In the genomic region with DNA sequence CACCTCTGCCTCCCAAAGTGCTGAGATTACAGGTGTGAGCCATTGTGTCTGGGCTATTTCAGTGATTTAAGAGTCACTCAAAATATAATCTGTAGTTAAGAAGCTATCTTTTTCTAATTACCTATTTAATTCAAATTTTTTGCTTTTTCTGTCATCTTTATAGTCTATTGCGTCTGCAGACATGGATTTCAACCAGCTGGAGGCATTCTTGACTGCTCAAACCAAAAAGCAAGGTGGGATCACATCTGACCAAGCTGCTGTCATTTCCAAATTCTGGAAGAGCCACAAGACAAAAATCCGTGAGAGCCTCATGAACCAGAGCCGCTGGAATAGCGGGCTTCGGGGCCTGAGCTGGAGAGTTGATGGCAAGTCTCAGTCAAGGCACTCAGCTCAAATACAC, we compare ENCODE assay signal across 28 cellular contexts.
"Had no signal": no experiment of that assay in that cellular context is flagged by ENCODE, and none has a peak within 500 bp of the region (broad histone marks: within the 10 kb centered on the region; RNA-seq: fewer than 3 reads in every experiment).

No MANE protein-coding gene starts in this region.

- DNase-seq: cortex of kidney; dorsolateral prefrontal cortex; effector CD8-positive, alpha-beta T cell; heart left ventricle; hypothalamus; kidney; left cardiac atrium; left ventricle myocardium superior; mesenchymal stem cell; naive B cell; nephron progenitor cell; psoas muscle; retina; spleen; stimulated activated CD4-positive, alpha-beta T cell treated with anti-CD3 and anti-CD28 coated beads, Interleukin-15, amount 100 ng/mL, for 24 hours; stimulated activated CD4-positive, alpha-beta T cell treated with anti-CD3 and anti-CD28 coated beads, Interleukin-1b, Interleukin-23, amount 100 ng/mL, for 48 hours; stimulated activated CD4-positive, alpha-beta T cell treated with anti-CD3 and anti-CD28 coated beads, Interleukin-4, amount 100 ng/mL, for 24 hours; upper lobe of right lung had no signal

- H3K9me3 ChIP-seq: heart left ventricle, neutrophil, psoas muscle, spleen, tibial nerve, upper lobe of right lung, vagina had no signal

- H3K27me3 Mint-ChIP-seq: naive B cell; stimulated activated memory B cell treated with anti-CD40 and anti-IgM and Interleukin-4, amounts not matched to agents 10 μg/mL and 1 μg/mL and 100 μg/mL, for 72 hours; stimulated activated naive CD8-positive, alpha-beta T cell treated with anti-CD3 and anti-CD28 coated beads, Interleukin-15, Interleukin-2, amounts not matched to agents 100 ng/mL and 50 ng/mL, for 24 hours had no signal

- H3K27ac Mint-ChIP-seq: nephron progenitor cell; stimulated activated memory B cell treated with anti-CD40 and anti-IgM and Interleukin-4, amounts not matched to agents 10 μg/mL and 1 μg/mL and 100 μg/mL, for 72 hours; stimulated activated naive CD8-positive, alpha-beta T cell treated with anti-CD3 and anti-CD28 coated beads, Interleukin-15, Interleukin-2, amounts not matched to agents 100 ng/mL and 50 ng/mL, for 24 hours had no signal

- H3K4me1 Mint-ChIP-seq: nephron progenitor cell; stimulated activated memory B cell treated with anti-CD40 and anti-IgM and Interleukin-4, amounts not matched to agents 10 μg/mL and 1 μg/mL and 100 μg/mL, for 72 hours had no signal

- H3K9me3 Mint-ChIP-seq: nephron progenitor cell; stimulated activated memory B cell treated with anti-CD40 and anti-IgM and Interleukin-4, amounts not matched to agents 10 μg/mL and 1 μg/mL and 100 μg/mL, for 72 hours; stimulated activated naive CD8-positive, alpha-beta T cell treated with anti-CD3 and anti-CD28 coated beads, Interleukin-15, Interleukin-2, amounts not matched to agents 100 ng/mL and 50 ng/mL, for 24 hours had no signal

- ATAC-seq: esophagus mucosa; heart left ventricle; left cardiac atrium; left ventricle myocardium superior; psoas muscle; sciatic nerve; stimulated activated memory B cell treated with anti-CD40 and anti-IgM and Interleukin-4, amounts not matched to agents 10 μg/mL and 1 μg/mL and 100 μg/mL, for 72 hours; upper lobe of right lung had no signal

- H3K27me3 ChIP-seq: dorsolateral prefrontal cortex, heart left ventricle, neutrophil, spleen, tibial nerve, upper lobe of right lung, vagina had no signal

- H3K27ac ChIP-seq: dorsolateral prefrontal cortex, heart left ventricle, neutrophil, psoas muscle, spleen, tibial nerve, upper lobe of right lung, vagina had no signal

- H3K36me3 ChIP-seq: neutrophil had no signal

- FAIRE-seq: endometrium, frontal cortex, kidney had no signal

- H3K4me3 Mint-ChIP-seq: naive B cell; nephron progenitor cell; stimulated activated memory B cell treated with anti-CD40 and anti-IgM and Interleukin-4, amounts not matched to agents 10 μg/mL and 1 μg/mL and 100 μg/mL, for 72 hours; stimulated activated naive CD8-positive, alpha-beta T cell treated with anti-CD3 and anti-CD28 coated beads, Interleukin-15, Interleukin-2, amounts not matched to agents 100 ng/mL and 50 ng/mL, for 24 hours had no signal

- H3K4me3 ChIP-seq: dorsolateral prefrontal cortex, heart left ventricle, lung, psoas muscle, spleen, tibial nerve, upper lobe of right lung, vagina had no signal

- H3K4me1 ChIP-seq: tibial nerve, upper lobe of right lung, vagina had no signal
